ENCODE assay signal across 25 cellular contexts in genomic region chr6:166784691-166785090, GRCh38.
"Had no signal": no experiment of that assay in that cellular context is flagged by ENCODE, and none has a peak within 500 bp of the region (broad histone marks: within the 10 kb centered on the region; RNA-seq: fewer than 3 reads in every experiment).

No MANE protein-coding gene starts in this region.

- H3K4me3 ChIP-seq: ascending aorta, body of pancreas, cardiac muscle cell, K562, SJSA1 had no signal

- H3K4me1 ChIP-seq: ascending aorta, body of pancreas, SJSA1 had no signal

- H3K27me3 Mint-ChIP-seq: activated naive CD4-positive, alpha-beta T cell treated with anti-CD3 and anti-CD28 coated beads, Interleukin-2, amount 50 U/mL, for 24 hours had no signal

- H3K4me1 Mint-ChIP-seq: activated CD4-positive, alpha-beta T cell treated with anti-CD3 and anti-CD28 coated beads, Interleukin-2, amount 10 ng/mL, durations not matched to agents 7 days and 5 days; activated naive CD4-positive, alpha-beta T cell treated with anti-CD3 and anti-CD28 coated beads, Interleukin-2, amount 50 U/mL, for 24 hours; WTC11 had no signal

- H3K27ac ChIP-seq: ascending aorta, body of pancreas, cardiac muscle cell, RWPE1, SJSA1 had no signal

- H3K9me3 ChIP-seq: ascending aorta, body of pancreas, SJSA1 had no signal

- H3K9me3 Mint-ChIP-seq: activated CD4-positive, alpha-beta memory T cell treated with anti-CD3 and anti-CD28 coated beads for 36 hours; activated CD4-positive, alpha-beta T cell treated with anti-CD3 and anti-CD28 coated beads, Interleukin-2, amount 10 ng/mL, durations not matched to agents 7 days and 5 days; activated naive CD4-positive, alpha-beta T cell treated with anti-CD3 and anti-CD28 coated beads, Interleukin-2, amount 50 U/mL, for 24 hours had no signal

- DNase-seq: activated CD4-positive, alpha-beta memory T cell treated with anti-CD3 and anti-CD28 coated beads for 36 hours; activated CD4-positive, alpha-beta T cell treated with anti-CD3 and anti-CD28 coated beads, Interleukin-2, amount 10 ng/mL, durations not matched to agents 7 days and 5 days; activated CD4-positive, CD25-positive, alpha-beta regulatory T cell treated with anti-CD3 and anti-CD28 coated beads, Interleukin-2, amount 50 U/mL, for 72 hours; activated CD8-positive, alpha-beta memory T cell treated with anti-CD3 and anti-CD28 coated beads for 24 hours; activated naive CD4-positive, alpha-beta T cell; activated T-cell treated with anti-CD3 and anti-CD28 coated beads, Interleukin-2, amount 50 U/mL, for 1 hour; body of pancreas; Karpas-422; NCI-H1105 treated with DMSO at 0.1 percent for 48 hours; NCI-H1436 treated with DMSO at 0.1 percent for 48 hours; NCI-H187 treated with DMSO at 0.1 percent for 48 hours; NCI-H2081 treated with DMSO at 0.1 percent for 48 hours; NCI-H446; NCI-H524; SHP77; SW 1271; T-helper 9 cell had no signal

- ATAC-seq: body of pancreas, K562, SK-N-SH treated with all-trans-retinoic acid at 6 μM for 48 hours, WTC11 had no signal

- H3K4me3 Mint-ChIP-seq: activated CD4-positive, alpha-beta memory T cell treated with anti-CD3 and anti-CD28 coated beads for 36 hours; activated CD4-positive, alpha-beta T cell treated with anti-CD3 and anti-CD28 coated beads, Interleukin-2, amount 10 ng/mL, durations not matched to agents 7 days and 5 days; activated naive CD4-positive, alpha-beta T cell treated with anti-CD3 and anti-CD28 coated beads, Interleukin-2, amount 50 U/mL, for 24 hours; WTC11 had no signal

- H3K27me3 ChIP-seq: ascending aorta, body of pancreas, SJSA1 had no signal

- H3K27ac Mint-ChIP-seq: activated CD4-positive, alpha-beta memory T cell treated with anti-CD3 and anti-CD28 coated beads for 36 hours; activated CD4-positive, alpha-beta T cell treated with anti-CD3 and anti-CD28 coated beads, Interleukin-2, amount 10 ng/mL, durations not matched to agents 7 days and 5 days; activated naive CD4-positive, alpha-beta T cell treated with anti-CD3 and anti-CD28 coated beads, Interleukin-2, amount 50 U/mL, for 24 hours; WTC11 had no signal

- H3K36me3 Mint-ChIP-seq: activated CD4-positive, alpha-beta memory T cell treated with anti-CD3 and anti-CD28 coated beads for 36 hours; activated naive CD4-positive, alpha-beta T cell treated with anti-CD3 and anti-CD28 coated beads, Interleukin-2, amount 50 U/mL, for 24 hours had no signal

- H3K36me3 ChIP-seq: ascending aorta, cardiac muscle cell, SJSA1 had no signal
